In the genomic region with DNA sequence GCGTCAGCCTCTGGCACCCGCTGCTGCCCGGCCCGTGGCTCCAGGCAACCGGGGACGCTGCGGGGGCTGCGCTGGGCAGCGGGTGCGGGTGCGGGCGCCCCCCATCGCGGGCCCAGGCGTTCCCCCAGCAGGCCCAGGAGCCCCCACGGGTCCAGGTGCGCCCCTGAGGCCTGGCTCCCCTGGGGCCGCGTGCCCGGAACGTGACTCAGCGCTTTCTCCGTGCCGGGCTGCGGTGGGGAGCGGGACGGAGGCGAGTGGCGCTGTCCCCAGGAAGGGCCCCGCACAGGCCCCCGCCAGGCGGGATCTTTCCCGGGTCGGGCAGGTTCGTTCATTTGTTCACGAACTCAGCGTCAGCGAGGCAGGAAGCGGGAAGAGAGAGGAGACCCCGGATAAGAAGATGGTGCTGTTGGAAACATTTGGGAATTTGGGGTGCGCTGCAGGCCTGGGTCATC, we compare ENCODE assay signal across 6 cellular contexts. TPM values are rescaled to one million over a fixed set of nuclear protein-coding genes. Genes with fewer than 3 reads are reported as not detected.
DNase-seq lines count a peak whose midpoint lies in the region; ATAC-seq and TF ChIP-seq lines count a peak whose summit lies in the region.

No MANE protein-coding gene starts in this region.

- H3K27ac ChIP-seq in gastroesophageal sphincter, result peak overlapping the region in 1 of 4 donors; percentile 61
- H3K27ac ChIP-seq in suprapubic skin, result no peak overlapping the region

- H3K36me3 Mint-ChIP-seq in activated CD4-positive, alpha-beta T cell treated with anti-CD3 and anti-CD28 coated beads, Interleukin-2, amount 10 ng/mL, durations not matched to agents 24 days and 14 days (ENCODE audit: low read depth), result no peaks in the 10 kb centered on the region

- H3K4me3 Mint-ChIP-seq in activated CD4-positive, alpha-beta T cell treated with anti-CD3 and anti-CD28 coated beads, Interleukin-2, amount 10 ng/mL, durations not matched to agents 24 days and 14 days, result peak overlapping the region; percentile 47

- no peak for TF ChIP-seq EP300 in gastroesophageal sphincter (IDR thresholded peaks at IDR 0.05)
- no peak for TF ChIP-seq EP300 in suprapubic skin (IDR thresholded peaks at IDR 0.05)

- H3K36me3 ChIP-seq in gastroesophageal sphincter (no peaks in the 10 kb centered on the region), suprapubic skin (no peaks in the 10 kb centered on the region)

- peak overlapping the region; percentile 72 for H3K27ac Mint-ChIP-seq in activated CD4-positive, alpha-beta T cell treated with anti-CD3 and anti-CD28 coated beads, Interleukin-2, amount 10 ng/mL, durations not matched to agents 24 days and 14 days

- DNase-seq in activated CD4-positive, alpha-beta T cell treated with anti-CD3 and anti-CD28 coated beads, Interleukin-2, amount 10 ng/mL, durations not matched to agents 24 days and 14 days, result peak; percentile 69
- DNase-seq in activated CD4-positive, alpha-beta T cell treated with anti-CD3 and anti-CD28 coated beads, Interleukin-2, amount 50 U/mL, for 4 hours, result no peak
- DNase-seq in suprapubic skin (ENCODE audit: low spot score in 2 of 2), result no peak
- DNase-seq in HPDE6-E6E7 (ENCODE audit: extremely low spot score), result no peak

- H3K4me1 ChIP-seq in gastroesophageal sphincter (peaks cover 0 to 12% (median 5%) of the 10 kb centered on the region in 3 donors), suprapubic skin (peaks cover 10% of the 10 kb centered on the region)

- peak; percentile 50 for ATAC-seq in gastroesophageal sphincter
- ATAC-seq in HG03280 (IDR thresholded peaks at IDR 0.05; ENCODE audit: unreplicated experiment), result no peak

- no peak for TF ChIP-seq CTCF in gastroesophageal sphincter (IDR thresholded peaks at IDR 0.05)
- TF ChIP-seq CTCF in suprapubic skin (IDR thresholded peaks at IDR 0.05), result no peak

- WGBS in gastroesophageal sphincter (ENCODE audit: low coverage in 1 of 2), 2 donors, result 60% methylated on average over 2 of the region's 41 CpGs; no CpG with 5 or more reads in 1 of the 2 donors
- 79% methylated on average over 4 of the region's 41 CpGs for WGBS in suprapubic skin

- intact Hi-C loops in activated CD4-positive, alpha-beta T cell treated with anti-CD3 and anti-CD28 coated beads, Interleukin-2, amount 10 ng/mL, durations not matched to agents 24 days and 14 days (cut with micrococcal nuclease), result loop anchor here (1.0 to 5.0 kb wide), 4 partner anchors 59 to 175 kb away; no protein-coding TSS in a partner anchor

- H3K27me3 Mint-ChIP-seq in activated CD4-positive, alpha-beta T cell treated with anti-CD3 and anti-CD28 coated beads, Interleukin-2, amount 10 ng/mL, durations not matched to agents 24 days and 14 days, result no peaks in the 10 kb centered on the region

- H3K4me3 ChIP-seq in gastroesophageal sphincter (peak overlapping the region; percentile 20 to 49), suprapubic skin (peak overlapping the region; percentile 43)

- H3K27me3 ChIP-seq in gastroesophageal sphincter (peaks cover 11% of the 10 kb centered on the region), suprapubic skin (no peaks in the 10 kb centered on the region)

- TF ChIP-seq POLR2A in gastroesophageal sphincter (IDR thresholded peaks at IDR 0.05) (no peak), suprapubic skin (IDR thresholded peaks at IDR 0.05) (no peak)

- H3K9me3 ChIP-seq in gastroesophageal sphincter, result no peaks in the 10 kb centered on the region
- no peaks in the 10 kb centered on the region for H3K9me3 ChIP-seq in suprapubic skin

- peaks cover 24% of the 10 kb centered on the region for H3K4me1 Mint-ChIP-seq in activated CD4-positive, alpha-beta T cell treated with anti-CD3 and anti-CD28 coated beads, Interleukin-2, amount 10 ng/mL, durations not matched to agents 24 days and 14 days

- H3K9me3 Mint-ChIP-seq in activated CD4-positive, alpha-beta T cell treated with anti-CD3 and anti-CD28 coated beads, Interleukin-2, amount 10 ng/mL, durations not matched to agents 24 days and 14 days, result no peaks in the 10 kb centered on the region

RNA-seq across cellular contexts. Expression of gene EXOC7, which starts 18.4 kb away (rescaled TPM):
- 104 and 108 TPM in 2 replicates for total RNA-seq in activated CD4-positive, alpha-beta T cell treated with anti-CD3 and anti-CD28 coated beads, Interleukin-2, amount 10 ng/mL, durations not matched to agents 24 days and 14 days
- total RNA-seq in gastroesophageal sphincter, result 100 to 1,000 TPM in 1 of 4 donors, 10 to 100 TPM in 3; 69.3 to 107 (median 83.9) TPM
- 100 to 1,000 TPM in 1 of 4 donors, 10 to 100 TPM in 3; 67.4 to 108 (median 78.6) TPM for total RNA-seq in suprapubic skin

RNA-seq across cellular contexts. Expression of gene FOXJ1, which starts 19.1 kb away (rescaled TPM):
- 0.07 and 0.35 TPM in 2 replicates for total RNA-seq in activated CD4-positive, alpha-beta T cell treated with anti-CD3 and anti-CD28 coated beads, Interleukin-2, amount 10 ng/mL, durations not matched to agents 24 days and 14 days
- total RNA-seq in gastroesophageal sphincter (not detected), suprapubic skin (1 to 10 TPM; 2.1 to 3.6 (median 2.9) TPM)

RNA-seq across cellular contexts. Expression of gene ZACN, which starts 43.0 kb away (rescaled TPM):
- total RNA-seq in activated CD4-positive, alpha-beta T cell treated with anti-CD3 and anti-CD28 coated beads, Interleukin-2, amount 10 ng/mL, durations not matched to agents 24 days and 14 days, result 4.1 TPM in 2 replicates
- total RNA-seq in gastroesophageal sphincter (not detected), suprapubic skin (not detected)

RNA-seq across cellular contexts. Expression of gene GALR2, which starts 47.4 kb away (rescaled TPM):
- total RNA-seq in activated CD4-positive, alpha-beta T cell treated with anti-CD3 and anti-CD28 coated beads, Interleukin-2, amount 10 ng/mL, durations not matched to agents 24 days and 14 days, result 2.3 and 2.7 TPM in 2 replicates
- total RNA-seq in gastroesophageal sphincter, result not detected
- 1 to 10 TPM in 1 of 4 donors, not detected in 3; 1.2 TPM for total RNA-seq in suprapubic skin

RNA-seq across cellular contexts. Expression of gene SRP68, which starts 49.6 kb away (rescaled TPM):
- 169 and 170 TPM in 2 replicates for total RNA-seq in activated CD4-positive, alpha-beta T cell treated with anti-CD3 and anti-CD28 coated beads, Interleukin-2, amount 10 ng/mL, durations not matched to agents 24 days and 14 days
- total RNA-seq in gastroesophageal sphincter (10 to 100 TPM; 43.0 to 63.8 (median 48.7) TPM), suprapubic skin (10 to 100 TPM; 57.5 to 90.2 (median 64.2) TPM)
